17 cellular contexts compared by ENCODE assay signal in genomic region chr7:51311166-51311565, GRCh38. TPM values are rescaled to one million over a fixed set of nuclear protein-coding genes. Genes with fewer than 3 reads are reported as not detected.
"Had no signal": no experiment of that assay in that cellular context is flagged by ENCODE, and none has a peak within 500 bp of the region (broad histone marks: within the 10 kb centered on the region; RNA-seq: fewer than 3 reads in every experiment).

No MANE protein-coding gene starts in this region.

- H3K36me3 Mint-ChIP-seq: activated naive CD8-positive, alpha-beta T cell treated with anti-CD3 and anti-CD28 coated beads for 36 hours; brain; stimulated activated naive B cell treated with anti-CD40 and anti-IgM and Interleukin-4, amounts not matched to agents 10 μg/mL and 1 μg/mL and 100 μg/mL, for 72 hours had no signal

- ATAC-seq: activated CD8-positive, alpha-beta T cell treated with anti-CD3 and anti-CD28 coated beads, Interleukin-2, amount 10 ng/mL, durations not matched to agents 7 days and 5 days; left colon; lower lobe of right lung; pancreas; stimulated activated naive B cell treated with anti-CD40 and anti-IgM and Interleukin-4, amounts not matched to agents 10 μg/mL and 1 μg/mL and 100 μg/mL, for 72 hours had no signal

- H3K4me3 ChIP-seq: lower lobe of right lung, pancreas had no signal

- H3K27me3 ChIP-seq: pancreas had no signal

- H3K27ac ChIP-seq: lower lobe of right lung, pancreas had no signal

- H3K4me1 Mint-ChIP-seq: activated naive CD8-positive, alpha-beta T cell treated with anti-CD3 and anti-CD28 coated beads for 36 hours had no signal

- H3K9me3 Mint-ChIP-seq: activated naive CD8-positive, alpha-beta T cell treated with anti-CD3 and anti-CD28 coated beads for 36 hours; brain; central memory CD8-positive, alpha-beta T cell; stimulated activated naive B cell treated with anti-CD40 and anti-IgM and Interleukin-4, amounts not matched to agents 10 μg/mL and 1 μg/mL and 100 μg/mL, for 72 hours had no signal

- H3K36me3 ChIP-seq: lower lobe of right lung, pancreas had no signal

- DNase-seq: activated CD4-positive, alpha-beta T cell treated with anti-CD3 and anti-CD28 coated beads for 4 hours; activated CD8-positive, alpha-beta memory T cell treated with anti-CD3 and anti-CD28 coated beads, Interleukin-2, amount 50 U/mL, for 48 hours; activated CD8-positive, alpha-beta T cell treated with anti-CD3 and anti-CD28 coated beads, Interleukin-2, amount 10 ng/mL, durations not matched to agents 7 days and 5 days; activated naive CD8-positive, alpha-beta T cell treated with anti-CD3 and anti-CD28 coated beads for 36 hours; cortex of kidney; effector memory CD4-positive, alpha-beta T cell; foreskin melanocyte; left colon; lower lobe of right lung; pancreas; stimulated activated CD4-positive, alpha-beta T cell treated with anti-CD3 and anti-CD28 coated beads, Interleukin-12 subunit alpha, Interleukin-12 subunit beta, amount 100 ng/mL, for 4 hours; stimulated activated CD4-positive, alpha-beta T cell treated with anti-CD3 and anti-CD28 coated beads, Interleukin-2, amount 100 ng/mL, for 24 hours; stimulated activated naive B cell treated with anti-CD40 and anti-IgM and Interleukin-4, amounts not matched to agents 10 μg/mL and 1 μg/mL and 100 μg/mL, for 72 hours; trophoblast cell had no signal

- H3K9me3 ChIP-seq: lower lobe of right lung, pancreas had no signal

- H3K27ac Mint-ChIP-seq: activated CD8-positive, alpha-beta T cell treated with anti-CD3 and anti-CD28 coated beads, Interleukin-2, amount 10 ng/mL, durations not matched to agents 7 days and 5 days; activated naive CD8-positive, alpha-beta T cell treated with anti-CD3 and anti-CD28 coated beads for 36 hours; stimulated activated naive B cell treated with anti-CD40 and anti-IgM and Interleukin-4, amounts not matched to agents 10 μg/mL and 1 μg/mL and 100 μg/mL, for 72 hours had no signal

- H3K4me3 Mint-ChIP-seq: activated CD8-positive, alpha-beta T cell treated with anti-CD3 and anti-CD28 coated beads, Interleukin-2, amount 10 ng/mL, durations not matched to agents 7 days and 5 days; activated naive CD8-positive, alpha-beta T cell treated with anti-CD3 and anti-CD28 coated beads for 36 hours; central memory CD8-positive, alpha-beta T cell; stimulated activated naive B cell treated with anti-CD40 and anti-IgM and Interleukin-4, amounts not matched to agents 10 μg/mL and 1 μg/mL and 100 μg/mL, for 72 hours had no signal

RNA-seq across cellular contexts. Expression of gene COBL, which starts 5.4 kb away (rescaled TPM):
- total RNA-seq: activated CD8-positive, alpha-beta T cell treated with anti-CD3 and anti-CD28 coated beads, Interleukin-2, amount 10 ng/mL, durations not matched to agents 7 days and 5 days; activated naive CD8-positive, alpha-beta T cell treated with anti-CD3 and anti-CD28 coated beads for 36 hours; T-helper 1 cell treated with Interleukin-12 subunit alpha and Interleukin-12 subunit beta and Interleukin-4 antibody, amounts not matched to agents 30 ng/mL and 1 ng/mL, for 36 hours had no signal
